ENCODE assay signal across 1 cellular context in genomic region chr1:20615946-20616345, GRCh38.
TF ChIP-seq lines count a peak whose summit lies in the region.

No MANE protein-coding gene starts in this region.

TF ChIP-seq in SK-N-SH treated with all-trans-retinoic acid at 6 μM for 48 hours, 23 proteins besides CTCF, POLR2A, EP300 and RAD21:
- TF ChIP-seq ZFP3 (CRISPR knock-in tag; IDR thresholded peaks at IDR 0.05) (no peak), ARNTL (CRISPR knock-in tag; IDR thresholded peaks at IDR 0.05; ENCODE audit: borderline replicate concordance, low read depth) (no peak), RARB (CRISPR knock-in tag; IDR thresholded peaks at IDR 0.05) (no peak), TOX (CRISPR knock-in tag; IDR thresholded peaks at IDR 0.05; ENCODE audit: borderline replicate concordance) (no peak), ESRRG (CRISPR knock-in tag; IDR thresholded peaks at IDR 0.05) (no peak), TSHZ2 (CRISPR knock-in tag; IDR thresholded peaks at IDR 0.05) (no peak), PATZ1 (CRISPR knock-in tag; IDR thresholded peaks at IDR 0.05; ENCODE audit: borderline replicate concordance) (no peak), TCF4 (CRISPR knock-in tag; IDR thresholded peaks at IDR 0.05; ENCODE audit: borderline replicate concordance) (no peak), ZNF565 (CRISPR knock-in tag; conservative IDR thresholded peaks at IDR 0.05; ENCODE audit: low read depth) (no peak), ZFP30 (CRISPR knock-in tag; IDR thresholded peaks at IDR 0.05) (no peak), ISL1 (CRISPR knock-in tag; IDR thresholded peaks at IDR 0.05) (no peak), CSDC2 (CRISPR knock-in tag; IDR thresholded peaks at IDR 0.05) (no peak), GLIS3 (CRISPR knock-in tag; IDR thresholded peaks at IDR 0.05) (no peak), ZNF8 (CRISPR knock-in tag; IDR thresholded peaks at IDR 0.05) (no peak), OSR1 (CRISPR knock-in tag; IDR thresholded peaks at IDR 0.05) (no peak), BACH2 (CRISPR knock-in tag; IDR thresholded peaks at IDR 0.05; ENCODE audit: borderline replicate concordance) (no peak), ZC3H10 (CRISPR knock-in tag; IDR thresholded peaks at IDR 0.05) (no peak)
- TF ChIP-seq, protein P1, sequence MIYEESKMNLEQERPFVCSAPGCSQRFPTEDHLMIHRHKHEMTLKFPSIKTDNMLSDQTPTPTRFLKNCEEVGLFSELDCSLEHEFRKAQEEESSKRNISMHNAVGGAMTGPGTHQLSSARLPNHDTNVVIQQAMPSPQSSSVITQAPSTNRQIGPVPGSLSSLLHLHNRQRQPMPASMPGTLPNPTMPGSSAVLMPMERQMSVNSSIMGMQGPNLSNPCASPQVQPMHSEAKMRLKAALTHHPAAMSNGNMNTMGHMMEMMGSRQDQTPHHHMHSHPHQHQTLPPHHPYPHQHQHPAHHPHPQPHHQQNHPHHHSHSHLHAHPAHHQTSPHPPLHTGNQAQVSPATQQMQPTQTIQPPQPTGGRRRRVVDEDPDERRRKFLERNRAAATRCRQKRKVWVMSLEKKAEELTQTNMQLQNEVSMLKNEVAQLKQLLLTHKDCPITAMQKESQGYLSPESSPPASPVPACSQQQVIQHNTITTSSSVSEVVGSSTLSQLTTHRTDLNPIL (CRISPR knock-in tag; IDR thresholded peaks at IDR 0.05; ENCODE audit: low read depth) = no peak
